8 cellular contexts compared by ENCODE assay signal in genomic region chr2:96816127-96816835, GRCh38. TPM values are rescaled to one million over a fixed set of nuclear protein-coding genes. Genes with fewer than 3 reads are reported as not detected.
DNase-seq lines count a peak whose midpoint lies in the region; ATAC-seq and FAIRE-seq lines count a peak whose summit lies in the region.

Gene CNNM3 (plus strand): TSS chr2:96816268. CDS start chr2:96816278, 10 bp downstream.

- WGBS in right cardiac atrium: under 1% methylated on average over 103 of the region's 103 CpGs
- WGBS in aorta, 2 donors: 1% methylated on average over 66 to 103 of the region's 103 CpGs

- H3K27ac ChIP-seq in right cardiac atrium (ENCODE audit: low read length) (peak within 1 kb of the TSS; percentile 96), rectal smooth muscle tissue (ENCODE audit: low read depth, low read length) (peak within 1 kb of the TSS; percentile 94), aorta (ENCODE audit: low read depth in 1 of 2, low read length in 2 of 2) (peak within 1 kb of the TSS in 1 of 2 donors; percentile 80)

- peaks cover 25% of the 10 kb centered on the region for H3K4me1 ChIP-seq in right cardiac atrium (ENCODE audit: control insufficient read depth, insufficient read depth, low read length)
- peaks cover 25% of the 10 kb centered on the region for H3K4me1 ChIP-seq in rectal smooth muscle tissue (ENCODE audit: control insufficient read depth, insufficient read depth, low read length)
- H3K4me1 ChIP-seq in aorta (ENCODE audit: control insufficient read depth in 1 of 2, insufficient read depth in 2 of 2, low read length in 2 of 2): no peaks in the 10 kb centered on the region

- H3K4me3 ChIP-seq in right cardiac atrium (ENCODE audit: low read length) (peak within 1 kb of the TSS; percentile 92), rectal smooth muscle tissue (ENCODE audit: low read length) (peak within 1 kb of the TSS; percentile 89), aorta (ENCODE audit: low read length in 2 of 2) (peak within 1 kb of the TSS; percentile 66 to 94)

- peak; percentile 66 for FAIRE-seq in GM18507 (lab: Jason Lieb, UNC)

- intact Hi-C loops in right cardiac atrium (cut with DNase I): no loop called here
- intact Hi-C loops in aorta (cut with DNase I): loop anchor here in 1 of 2 donors (5.0 kb wide), 1 partner anchor 41 kb away; the partner anchor contains the start of gene ANKRD39

- peak within 1 kb of the TSS; percentile 69 for H3K9ac ChIP-seq in rectal smooth muscle tissue (ENCODE audit: low read length)

- DNase-seq in GM18507 (ENCODE audit: extremely low spot score, insufficient read length, low read depth) (peak; percentile 98), NCI-H187 treated with DMSO at 0.1 percent for 48 hours (lab: John Stamatoyannopoulos, UW) (peak; percentile 57), T-helper 2 cell (peak; percentile 93 to 96 (median 94)), anterior cingulate cortex (lab: John Stamatoyannopoulos, UW) (peak; percentile 59 to 98 (median 93)), right cardiac atrium (peak; percentile 97 to 99 (median 99)), aorta (peak; percentile 98 to 99)

- H3K36me3 ChIP-seq in rectal smooth muscle tissue (ENCODE audit: control insufficient read depth, insufficient read depth, low read length): no peaks in the 10 kb centered on the region
- H3K36me3 ChIP-seq in aorta (ENCODE audit: control insufficient read depth in 1 of 2, insufficient read depth in 2 of 2, low read length in 1 of 2): no peaks in the 10 kb centered on the region

- ATAC-seq in HG02973 (IDR thresholded peaks at IDR 0.05; ENCODE audit: unreplicated experiment) (peak; percentile 80), right cardiac atrium (peak; percentile 98), aorta (ENCODE audit: low FRiP score) (peak; percentile 97)

- H3K9me3 ChIP-seq in right cardiac atrium (ENCODE audit: control insufficient read depth, low read length) (no peaks in the 10 kb centered on the region), aorta (ENCODE audit: control insufficient read depth, low read length) (no peaks in the 10 kb centered on the region)

- no peaks in the 10 kb centered on the region for H3K27me3 ChIP-seq in right cardiac atrium (ENCODE audit: control insufficient read depth, insufficient read depth)
- H3K27me3 ChIP-seq in rectal smooth muscle tissue (ENCODE audit: control insufficient read depth, insufficient read depth, low read length): no peaks in the 10 kb centered on the region
- no peaks in the 10 kb centered on the region for H3K27me3 ChIP-seq in aorta (ENCODE audit: control insufficient read depth in 1 of 2, insufficient read depth in 2 of 2, low read length in 1 of 2)

RNA-seq across cellular contexts. Expression of gene CNNM3, which starts in this region (rescaled TPM):
- total RNA-seq in right cardiac atrium (10 to 100 TPM in 3 of 4 donors, 1 to 10 TPM in 1; 8.6 to 14.5 (median 11.5) TPM), aorta (10 to 100 TPM; 11.1 to 16.8 TPM)
- polyA plus RNA-seq in right cardiac atrium (7.2 TPM), aorta (10 to 100 TPM in 1 of 2 donors, 1 to 10 TPM in 1; 2.9 to 10.2 TPM)
